ENCODE assay signal across 1 cellular context in the genomic region with DNA sequence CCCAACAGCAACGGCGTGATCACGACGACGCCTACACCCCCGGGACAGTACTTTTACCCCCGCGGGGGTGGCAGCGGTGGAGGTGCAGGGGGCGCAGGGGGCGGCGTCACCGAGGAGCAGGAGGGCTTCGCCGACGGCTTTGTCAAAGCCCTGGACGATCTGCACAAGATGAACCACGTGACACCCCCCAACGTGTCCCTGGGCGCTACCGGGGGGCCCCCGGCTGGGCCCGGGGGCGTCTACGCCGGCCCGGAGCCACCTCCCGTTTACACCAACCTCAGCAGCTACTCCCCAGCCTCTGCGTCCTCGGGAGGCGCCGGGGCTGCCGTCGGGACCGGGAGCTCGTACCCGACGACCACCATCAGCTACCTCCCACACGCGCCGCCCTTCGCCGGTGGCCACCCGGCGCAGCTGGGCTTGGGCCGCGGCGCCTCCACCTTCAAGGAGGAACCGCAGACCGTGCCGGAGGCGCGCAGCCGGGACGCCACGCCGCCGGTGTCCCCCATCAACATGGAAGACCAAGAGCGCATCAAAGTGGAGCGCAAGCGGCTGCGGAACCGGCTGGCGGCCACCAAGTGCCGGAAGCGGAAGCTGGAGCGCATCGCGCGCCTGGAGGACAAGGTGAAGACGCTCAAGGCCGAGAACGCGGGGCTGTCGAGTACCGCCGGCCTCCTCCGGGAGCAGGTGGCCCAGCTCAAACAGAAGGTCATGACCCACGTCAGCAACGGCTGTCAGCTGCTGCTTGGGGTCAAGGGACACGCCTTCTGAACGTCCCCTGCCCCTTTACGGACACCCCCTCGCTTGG.
TF ChIP-seq lines count a peak whose summit lies in the region.

No MANE protein-coding gene starts in this region.

TF ChIP-seq in HepG2, 621 proteins besides CTCF, POLR2A, EP300 and RAD21 (continued from another document and continues in another):
- TF ChIP-seq, protein P1, sequence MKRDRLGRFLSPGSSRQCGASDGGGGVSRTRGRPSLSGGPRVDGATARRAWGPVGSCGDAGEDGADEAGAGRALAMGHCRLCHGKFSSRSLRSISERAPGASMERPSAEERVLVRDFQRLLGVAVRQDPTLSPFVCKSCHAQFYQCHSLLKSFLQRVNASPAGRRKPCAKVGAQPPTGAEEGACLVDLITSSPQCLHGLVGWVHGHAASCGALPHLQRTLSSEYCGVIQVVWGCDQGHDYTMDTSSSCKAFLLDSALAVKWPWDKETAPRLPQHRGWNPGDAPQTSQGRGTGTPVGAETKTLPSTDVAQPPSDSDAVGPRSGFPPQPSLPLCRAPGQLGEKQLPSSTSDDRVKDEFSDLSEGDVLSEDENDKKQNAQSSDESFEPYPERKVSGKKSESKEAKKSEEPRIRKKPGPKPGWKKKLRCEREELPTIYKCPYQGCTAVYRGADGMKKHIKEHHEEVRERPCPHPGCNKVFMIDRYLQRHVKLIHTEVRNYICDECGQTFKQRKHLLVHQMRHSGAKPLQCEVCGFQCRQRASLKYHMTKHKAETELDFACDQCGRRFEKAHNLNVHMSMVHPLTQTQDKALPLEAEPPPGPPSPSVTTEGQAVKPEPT (CRISPR knock-in tag; IDR thresholded peaks at IDR 0.05; ENCODE audit: low read depth) = no peak
- TF ChIP-seq ZNF33B (CRISPR knock-in tag; IDR thresholded peaks at IDR 0.05) (no peak; the same call in 1 of the 2 replicates), FIP1L1 (IDR thresholded peaks at IDR 0.05; ENCODE audit: borderline replicate concordance, insufficient read depth, low read depth, low read length) (no peak), ZNF589 (CRISPR knock-in tag; conservative IDR thresholded peaks at IDR 0.05) (no peak), RFXAP (CRISPR knock-in tag; IDR thresholded peaks at IDR 0.05; ENCODE audit: borderline replicate concordance) (peak; percentile 14; the same call in 1 of the 2 replicates), ZNF792 (CRISPR knock-in tag; IDR thresholded peaks at IDR 0.05) (peak; percentile 40; the same call in 1 of the 2 replicates), NBN (conservative IDR thresholded peaks at IDR 0.05) (no peak), ZNF446 (CRISPR knock-in tag; IDR thresholded peaks at IDR 0.05) (peak; percentile 85), ZNF609 (CRISPR knock-in tag; IDR thresholded peaks at IDR 0.05; ENCODE audit: borderline replicate concordance) (no peak), ZNF740 (CRISPR knock-in tag; IDR thresholded peaks at IDR 0.05) (no peak; the same call in 1 of the 2 replicates), ZNF256 (CRISPR knock-in tag; conservative IDR thresholded peaks at IDR 0.05) (peak; percentile 58; the same call in 1 of the 2 replicates), SRSF1 (optimal IDR thresholded peaks at IDR 0.05; ENCODE audit: low read depth, low read length) (no peak), SMAD3 (CRISPR knock-in tag; IDR thresholded peaks at IDR 0.05) (no peak), ZNF670 (CRISPR knock-in tag; IDR thresholded peaks at IDR 0.05; ENCODE audit: borderline replicate concordance) (no peak), TARDBP (CRISPR knock-in tag; IDR thresholded peaks at IDR 0.05) (peak; percentile 18; the same call in 1 of the 2 replicates), ZNF296 (CRISPR knock-in tag; conservative IDR thresholded peaks at IDR 0.05) (no peak), ZSCAN29 (CRISPR knock-in tag; conservative IDR thresholded peaks at IDR 0.05) (no peak), ZXDC (CRISPR knock-in tag; IDR thresholded peaks at IDR 0.05) (no peak), NFE2L2 (IDR thresholded peaks at IDR 0.05; ENCODE audit: low read length) (no peak), KLF9 (CRISPR knock-in tag; IDR thresholded peaks at IDR 0.05; ENCODE audit: low read depth) (peak; percentile 76; the same call in 1 of the 2 replicates), ETV6 (CRISPR knock-in tag; conservative IDR thresholded peaks at IDR 0.05) (0 out of 2 replicates have a peak, but pooled peaks have one; percentile 73), KLF15 (CRISPR knock-in tag; IDR thresholded peaks at IDR 0.05; ENCODE audit: borderline replicate concordance) (peak; percentile 37; the same call in 1 of the 2 replicates), ZNF180 (CRISPR knock-in tag; IDR thresholded peaks at IDR 0.05; ENCODE audit: borderline replicate concordance, low read depth) (no peak)
- TF ChIP-seq, protein P2, sequence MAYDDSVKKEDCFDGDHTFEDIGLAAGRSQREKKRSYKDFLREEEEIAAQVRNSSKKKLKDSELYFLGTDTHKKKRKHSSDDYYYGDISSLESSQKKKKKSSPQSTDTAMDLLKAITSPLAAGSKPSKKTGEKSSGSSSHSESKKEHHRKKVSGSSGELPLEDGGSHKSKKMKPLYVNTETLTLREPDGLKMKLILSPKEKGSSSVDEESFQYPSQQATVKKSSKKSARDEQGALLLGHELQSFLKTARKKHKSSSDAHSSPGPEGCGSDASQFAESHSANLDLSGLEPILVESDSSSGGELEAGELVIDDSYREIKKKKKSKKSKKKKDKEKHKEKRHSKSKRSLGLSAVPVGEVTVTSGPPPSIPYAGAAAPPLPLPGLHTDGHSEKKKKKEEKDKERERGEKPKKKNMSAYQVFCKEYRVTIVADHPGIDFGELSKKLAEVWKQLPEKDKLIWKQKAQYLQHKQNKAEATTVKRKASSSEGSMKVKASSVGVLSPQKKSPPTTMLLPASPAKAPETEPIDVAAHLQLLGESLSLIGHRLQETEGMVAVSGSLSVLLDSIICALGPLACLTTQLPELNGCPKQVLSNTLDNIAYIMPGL (CRISPR knock-in tag; IDR thresholded peaks at IDR 0.05; ENCODE audit: borderline replicate concordance in 1 of 2, low read depth in 1 of 2) = peak in 1 of 2 experiments; percentile 51; a peak in 2 of 4 replicates
- TF ChIP-seq, protein P3, sequence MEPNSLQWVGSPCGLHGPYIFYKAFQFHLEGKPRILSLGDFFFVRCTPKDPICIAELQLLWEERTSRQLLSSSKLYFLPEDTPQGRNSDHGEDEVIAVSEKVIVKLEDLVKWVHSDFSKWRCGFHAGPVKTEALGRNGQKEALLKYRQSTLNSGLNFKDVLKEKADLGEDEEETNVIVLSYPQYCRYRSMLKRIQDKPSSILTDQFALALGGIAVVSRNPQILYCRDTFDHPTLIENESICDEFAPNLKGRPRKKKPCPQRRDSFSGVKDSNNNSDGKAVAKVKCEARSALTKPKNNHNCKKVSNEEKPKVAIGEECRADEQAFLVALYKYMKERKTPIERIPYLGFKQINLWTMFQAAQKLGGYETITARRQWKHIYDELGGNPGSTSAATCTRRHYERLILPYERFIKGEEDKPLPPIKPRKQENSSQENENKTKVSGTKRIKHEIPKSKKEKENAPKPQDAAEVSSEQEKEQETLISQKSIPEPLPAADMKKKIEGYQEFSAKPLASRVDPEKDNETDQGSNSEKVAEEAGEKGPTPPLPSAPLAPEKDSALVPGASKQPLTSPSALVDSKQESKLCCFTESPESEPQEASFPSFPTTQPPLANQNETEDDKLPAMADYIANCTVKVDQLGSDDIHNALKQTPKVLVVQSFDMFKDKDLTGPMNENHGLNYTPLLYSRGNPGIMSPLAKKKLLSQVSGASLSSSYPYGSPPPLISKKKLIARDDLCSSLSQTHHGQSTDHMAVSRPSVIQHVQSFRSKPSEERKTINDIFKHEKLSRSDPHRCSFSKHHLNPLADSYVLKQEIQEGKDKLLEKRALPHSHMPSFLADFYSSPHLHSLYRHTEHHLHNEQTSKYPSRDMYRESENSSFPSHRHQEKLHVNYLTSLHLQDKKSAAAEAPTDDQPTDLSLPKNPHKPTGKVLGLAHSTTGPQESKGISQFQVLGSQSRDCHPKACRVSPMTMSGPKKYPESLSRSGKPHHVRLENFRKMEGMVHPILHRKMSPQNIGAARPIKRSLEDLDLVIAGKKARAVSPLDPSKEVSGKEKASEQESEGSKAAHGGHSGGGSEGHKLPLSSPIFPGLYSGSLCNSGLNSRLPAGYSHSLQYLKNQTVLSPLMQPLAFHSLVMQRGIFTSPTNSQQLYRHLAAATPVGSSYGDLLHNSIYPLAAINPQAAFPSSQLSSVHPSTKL (CRISPR knock-in tag; IDR thresholded peaks at IDR 0.05) = peak; percentile 28; the same call in 1 of the 2 replicates
- TF ChIP-seq, protein P4, sequence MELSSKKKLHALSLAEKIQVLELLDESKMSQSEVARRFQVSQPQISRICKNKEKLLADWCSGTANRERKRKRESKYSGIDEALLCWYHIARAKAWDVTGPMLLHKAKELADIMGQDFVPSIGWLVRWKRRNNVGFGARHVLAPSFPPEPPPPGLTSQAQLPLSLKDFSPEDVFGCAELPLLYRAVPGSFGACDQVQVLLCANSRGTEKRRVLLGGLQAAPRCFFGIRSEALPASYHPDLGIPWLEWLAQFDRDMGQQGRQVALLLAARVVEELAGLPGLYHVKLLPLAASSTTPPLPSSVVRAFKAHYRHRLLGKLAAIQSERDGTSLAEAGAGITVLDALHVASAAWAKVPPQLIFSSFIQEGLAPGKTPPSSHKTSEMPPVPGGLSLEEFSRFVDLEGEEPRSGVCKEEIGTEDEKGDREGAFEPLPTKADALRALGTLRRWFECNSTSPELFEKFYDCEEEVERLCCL (CRISPR knock-in tag; IDR thresholded peaks at IDR 0.05; ENCODE audit: borderline replicate concordance) = 0 out of 2 replicates have a peak, but pooled peaks have one; percentile 29
- TF ChIP-seq, protein P5, sequence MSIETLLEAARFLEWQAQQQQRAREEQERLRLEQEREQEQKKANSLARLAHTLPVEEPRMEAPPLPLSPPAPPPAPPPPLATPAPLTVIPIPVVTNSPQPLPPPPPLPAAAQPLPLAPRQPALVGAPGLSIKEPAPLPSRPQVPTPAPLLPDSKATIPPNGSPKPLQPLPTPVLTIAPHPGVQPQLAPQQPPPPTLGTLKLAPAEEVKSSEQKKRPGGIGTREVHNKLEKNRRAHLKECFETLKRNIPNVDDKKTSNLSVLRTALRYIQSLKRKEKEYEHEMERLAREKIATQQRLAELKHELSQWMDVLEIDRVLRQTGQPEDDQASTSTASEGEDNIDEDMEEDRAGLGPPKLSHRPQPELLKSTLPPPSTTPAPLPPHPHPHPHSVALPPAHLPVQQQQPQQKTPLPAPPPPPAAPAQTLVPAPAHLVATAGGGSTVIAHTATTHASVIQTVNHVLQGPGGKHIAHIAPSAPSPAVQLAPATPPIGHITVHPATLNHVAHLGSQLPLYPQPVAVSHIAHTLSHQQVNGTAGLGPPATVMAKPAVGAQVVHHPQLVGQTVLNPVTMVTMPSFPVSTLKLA (IDR thresholded peaks at IDR 0.05) = no peak
